ENCODE assay signal across 8 cellular contexts in the genomic region with DNA sequence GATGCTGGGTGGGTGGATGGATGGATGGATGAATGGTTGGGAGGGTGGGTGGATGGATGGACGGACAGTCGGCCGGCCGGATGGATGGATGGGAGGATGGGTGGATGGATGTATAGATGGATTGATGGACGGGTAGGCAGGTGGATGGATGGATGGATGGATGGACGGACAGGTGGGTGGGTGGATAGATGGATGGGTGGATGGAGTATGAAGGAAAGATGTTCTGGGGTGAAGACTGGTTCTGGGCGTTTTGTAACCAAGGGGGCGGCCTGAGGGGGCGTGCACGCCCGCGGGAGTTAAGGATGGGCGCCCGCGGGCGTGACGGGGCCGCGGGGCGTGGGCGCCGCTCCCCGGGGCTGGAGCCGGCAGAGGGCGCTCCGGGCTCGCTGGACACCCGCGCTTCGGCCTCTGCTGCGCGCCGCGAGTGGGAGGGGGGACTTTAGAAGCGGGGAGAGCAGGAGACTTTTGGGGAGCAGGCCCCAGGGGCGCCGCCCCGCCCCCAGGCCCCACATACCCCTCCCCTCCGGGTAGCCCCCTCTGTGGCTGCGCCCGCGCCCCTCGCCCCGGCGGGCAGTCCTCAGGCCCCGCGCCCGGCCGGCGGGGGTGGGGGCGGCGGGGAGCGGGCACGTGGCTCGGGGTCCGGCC. TPM values are rescaled to one million over a fixed set of nuclear protein-coding genes. Genes with fewer than 3 reads are reported as not detected.
A peak's percentile ranks its signal among the peaks of the same experiment; 100 is the strongest.
DNase-seq lines count a peak whose midpoint lies in the region; ATAC-seq and TF ChIP-seq lines count a peak whose summit lies in the region.

A gene (plus strand): TSS at position 407 of the 645 bp plus-strand sequence. CDS start 405 bp downstream, outside the sequence.

- no peaks in the 10 kb centered on the region for H3K36me3 ChIP-seq in ES-I3 (ENCODE audit: insufficient read depth, low read length)
- peaks cover 15% of the 10 kb centered on the region for H3K36me3 ChIP-seq in lower lobe of right lung

- H3K9ac ChIP-seq in ES-I3 (ENCODE audit: low read depth, low read length) = peak within 1 kb of the TSS; percentile 46; the same call in 1 of the 2 replicates

- H3K4me1 Mint-ChIP-seq in type B pancreatic cell (ENCODE audit: unreplicated experiment) = no peaks in the 10 kb centered on the region

- peak; percentile 61 to 66 for ATAC-seq in lower lobe of right lung
- no peak for ATAC-seq in GM21423 (IDR thresholded peaks at IDR 0.05; ENCODE audit: unreplicated experiment)
- no peak for ATAC-seq in HG03520 (IDR thresholded peaks at IDR 0.05; ENCODE audit: unreplicated experiment)

- no peaks in the 10 kb centered on the region; the same call in 1 of the 2 replicates for H3K4me1 ChIP-seq in ES-I3 (ENCODE audit: insufficient read depth, low read length)
- H3K4me1 ChIP-seq in lower lobe of right lung = no peaks in the 10 kb centered on the region

- no peak within 1 kb of the TSS for H3K27ac Mint-ChIP-seq in type B pancreatic cell

- no peak within 1 kb of the TSS for H3K4me3 ChIP-seq in lower lobe of right lung

- H3K27me3 ChIP-seq in lower lobe of right lung (ENCODE audit: low read depth) = peaks cover 13% of the 10 kb centered on the region

- H3K9me3 ChIP-seq in ES-I3 (ENCODE audit: control insufficient read depth, insufficient read depth, low read length) (no peaks in the 10 kb centered on the region), lower lobe of right lung (no peaks in the 10 kb centered on the region)

- peak within 1 kb of the TSS; percentile 82 for H3K4me3 Mint-ChIP-seq in type B pancreatic cell

- no peak within 1 kb of the TSS for H3K27ac ChIP-seq in 22Rv1
- H3K27ac ChIP-seq in lower lobe of right lung = no peak within 1 kb of the TSS

- no peaks in the 10 kb centered on the region for H3K9me3 Mint-ChIP-seq in type B pancreatic cell

- DNase-seq in OCI-M1 (lab: John Stamatoyannopoulos, UW) = peak; percentile 54
- DNase-seq in ecto neural progenitor cell (ENCODE audit: low spot score) = peak; percentile 80
- peak; percentile 66 for DNase-seq in lower lobe of right lung
- no peak for DNase-seq in type B pancreatic cell (ENCODE audit: extremely low spot score, unreplicated experiment)

- TF ChIP-seq CTCF in 22Rv1 (IDR thresholded peaks at IDR 0.05) = peak; percentile 88
- peak; percentile 59 for TF ChIP-seq CTCF in lower lobe of right lung (IDR thresholded peaks at IDR 0.05)
- TF ChIP-seq CTCF in type B pancreatic cell (conservative IDR thresholded peaks at IDR 0.05) = peak; percentile 83

- intact Hi-C loops in lower lobe of right lung (cut with DNase I) = no loop called here

- no peaks in the 10 kb centered on the region for H3K36me3 Mint-ChIP-seq in type B pancreatic cell

- H3K27me3 Mint-ChIP-seq in type B pancreatic cell = peaks cover 8% of the 10 kb centered on the region

RNA-seq across cellular contexts. Expression of the gene that starts here (rescaled TPM):
- total RNA-seq in lower lobe of right lung (0.44 TPM), type B pancreatic cell (ENCODE audit: low replicate concordance) (1.5 and 6.5 TPM in 2 replicates)

Comparison
In these comparisons a context has a peak if more than half of its experiments do, and no peak if none do; other contexts are left out.
1. Peak in DNase-seq and ATAC-seq in lower lobe of right lung; RNA of the gene not detected or under 1 TPM.